Comparison of ENCODE assay signal across 8 cellular contexts in the genomic region with DNA sequence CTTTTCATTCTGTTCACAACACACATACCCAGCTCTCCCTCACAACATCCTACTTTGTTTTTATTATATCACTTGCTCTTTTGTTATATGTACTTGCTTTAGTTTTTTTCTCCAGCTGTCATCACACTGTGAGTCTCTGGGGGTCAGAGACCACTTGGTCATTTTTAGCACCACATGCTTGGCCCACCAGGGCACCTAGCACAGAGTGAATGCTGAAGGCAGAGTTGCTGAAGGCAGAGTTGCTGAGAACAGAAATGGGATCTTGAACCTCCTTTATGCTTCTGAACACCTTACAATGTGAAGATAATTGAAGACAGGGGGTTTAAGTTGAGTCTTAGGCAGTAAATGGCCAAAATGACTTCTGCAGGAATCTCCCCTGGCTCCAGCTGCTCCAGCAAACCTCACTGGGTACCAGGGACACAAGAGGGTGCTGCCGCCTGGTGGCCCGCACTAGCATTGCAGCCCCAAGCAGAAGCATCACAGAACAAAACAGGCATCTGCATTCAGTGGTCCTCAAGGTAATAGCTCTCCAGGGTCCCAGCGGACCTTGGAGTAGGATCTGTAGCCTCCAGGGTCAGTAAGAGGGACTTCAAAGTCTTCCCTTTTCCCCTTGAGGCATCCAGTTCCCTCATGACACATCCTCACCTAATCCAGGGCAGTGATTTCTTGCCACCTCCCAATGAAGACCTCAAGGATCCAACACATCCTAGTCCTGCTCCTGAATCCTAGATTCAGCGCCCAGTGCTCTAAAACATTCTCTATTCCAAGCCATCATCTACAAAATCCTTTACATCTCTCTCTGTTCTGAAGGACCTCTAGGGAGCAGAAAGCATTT.
A peak's percentile ranks its signal among the peaks of the same experiment; 100 is the strongest.
DNase-seq lines count a peak whose midpoint lies in the region; ATAC-seq and TF ChIP-seq lines count a peak whose summit lies in the region.
"Had no signal": no experiment of that assay in that cellular context is flagged by ENCODE, and none has a peak within 500 bp of the region (broad histone marks: within the 10 kb centered on the region; RNA-seq: fewer than 3 reads in every experiment).

No MANE protein-coding gene starts in this region.

- H3K9ac ChIP-seq in DND-41 (ENCODE audit: low read depth, low read length), result no peak overlapping the region

- H3K36me3 ChIP-seq in DND-41 (ENCODE audit: insufficient read depth, low read length) (no peaks in the 10 kb centered on the region), GM23338 (ENCODE audit: insufficient read depth) (peaks cover 6% of the 10 kb centered on the region; the same call in 1 of the 2 replicates)
- H3K36me3 ChIP-seq: SJSA1 had no signal

- H3K27ac Mint-ChIP-seq in GM23338, result no peak overlapping the region
- H3K27ac Mint-ChIP-seq in activated CD8-positive, alpha-beta memory T cell treated with anti-CD3 and anti-CD28 coated beads, Interleukin-2, amount 10 ng/mL, durations not matched to agents 7 days and 5 days, result no peak overlapping the region

- DNase-seq in DND-41 (peak; percentile 42), GM23338 (ENCODE audit: low spot score) (peak; percentile 25), SW480 (ENCODE audit: low spot score) (peak; percentile 2), left lobe of liver (ENCODE audit: low spot score) (no peak), NCI-H2227 (lab: John Stamatoyannopoulos, UW; ENCODE audit: unreplicated experiment) (no peak)
- DNase-seq in activated CD8-positive, alpha-beta memory T cell treated with anti-CD3 and anti-CD28 coated beads, Interleukin-2, amount 10 ng/mL, durations not matched to agents 7 days and 5 days, result no peak

- no peaks in the 10 kb centered on the region for H3F3A ChIP-seq in GM23338 (replicated peaks; ENCODE audit: low read depth)

- no peaks in the 10 kb centered on the region for H3K27me3 Mint-ChIP-seq in GM23338 (ENCODE audit: insufficient read depth, low read depth, poor library complexity)
- H3K27me3 Mint-ChIP-seq in activated CD8-positive, alpha-beta memory T cell treated with anti-CD3 and anti-CD28 coated beads, Interleukin-2, amount 10 ng/mL, durations not matched to agents 7 days and 5 days, result no peaks in the 10 kb centered on the region

- CTCF ChIA-PET in activated CD8-positive, alpha-beta memory T cell treated with anti-CD3 and anti-CD28 coated beads, Interleukin-2, amount 10 ng/mL, durations not matched to agents 7 days and 5 days (lab: Charles Lee), result interaction anchor here (0.6 kb wide), 1 partner anchor 11 kb away, joined by 3 read pairs; no protein-coding TSS in a partner anchor

- H3K4me1 ChIP-seq in DND-41 (ENCODE audit: insufficient read depth, low read length) (no peaks in the 10 kb centered on the region), GM23338 (ENCODE audit: insufficient read depth) (no peaks in the 10 kb centered on the region)
- H3K4me1 ChIP-seq: SJSA1 had no signal

- H3K4me2 ChIP-seq in DND-41 (ENCODE audit: insufficient read depth, low read length) (no peak overlapping the region), GM23338 (no peak overlapping the region)

- H3K27ac ChIP-seq in DND-41 (ENCODE audit: low read length) (no peak overlapping the region), GM23338 (ENCODE audit: low read depth) (no peak overlapping the region)
- H3K27ac ChIP-seq: SJSA1 had no signal

- H2AFZ ChIP-seq in DND-41 (ENCODE audit: low read depth, low read length) (no peak overlapping the region), GM23338 (no peak overlapping the region)

- no peaks in the 10 kb centered on the region for H3K9me3 ChIP-seq in DND-41 (ENCODE audit: insufficient read depth, low read length, severe bottlenecking)

- no peaks in the 10 kb centered on the region for H4K20me1 ChIP-seq in DND-41 (ENCODE audit: insufficient read depth, low read length)
- H4K20me1 ChIP-seq in GM23338 (replicated peaks; ENCODE audit: insufficient read depth), result no peaks in the 10 kb centered on the region

- H3K4me3 Mint-ChIP-seq in GM23338, result no peak overlapping the region
- no peak overlapping the region for H3K4me3 Mint-ChIP-seq in activated CD8-positive, alpha-beta memory T cell treated with anti-CD3 and anti-CD28 coated beads, Interleukin-2, amount 10 ng/mL, durations not matched to agents 7 days and 5 days

- H3K79me2 ChIP-seq in DND-41 (ENCODE audit: insufficient read depth, low read length), result no peaks in the 10 kb centered on the region
- no peaks in the 10 kb centered on the region for H3K79me2 ChIP-seq in GM23338 (replicated peaks; ENCODE audit: insufficient read depth)

- peak; percentile 84 for TF ChIP-seq CTCF in DND-41 (IDR thresholded peaks at IDR 0.05; ENCODE audit: borderline replicate concordance, extremely low read depth, low read length, poor library complexity, severe bottlenecking)
- peak; percentile 39 to 51; a peak in 3 of 4 replicates for TF ChIP-seq CTCF in GM23338 (conservative IDR thresholded peaks at IDR 0.05; ENCODE audit: low read depth in 2 of 2)

- no peak overlapping the region for H3K4me3 ChIP-seq in DND-41 (ENCODE audit: low read depth in 1 of 2, low read length in 2 of 2)
- H3K4me3 ChIP-seq in GM23338, result no peak overlapping the region
- H3K4me3 ChIP-seq: SJSA1 had no signal

- peaks cover 85% of the 10 kb centered on the region for H3K9me3 Mint-ChIP-seq in GM23338
- peaks cover 13% of the 10 kb centered on the region for H3K9me3 Mint-ChIP-seq in activated CD8-positive, alpha-beta memory T cell treated with anti-CD3 and anti-CD28 coated beads, Interleukin-2, amount 10 ng/mL, durations not matched to agents 7 days and 5 days (ENCODE audit: low read depth)

- H3K36me3 Mint-ChIP-seq in GM23338 (ENCODE audit: low read depth), result peaks cover 32% of the 10 kb centered on the region; the same call in 2 of the 3 replicates
- H3K36me3 Mint-ChIP-seq in activated CD8-positive, alpha-beta memory T cell treated with anti-CD3 and anti-CD28 coated beads, Interleukin-2, amount 10 ng/mL, durations not matched to agents 7 days and 5 days, result no peaks in the 10 kb centered on the region

- H3K9me2 ChIP-seq in GM23338 (ENCODE audit: insufficient read depth), result no peaks in the 10 kb centered on the region

- ATAC-seq in DND-41 (ENCODE audit: insufficient read depth, low read depth) (no peak), GM23338 (no peak), left lobe of liver (peak; percentile 97), GM19467 (IDR thresholded peaks at IDR 0.05; ENCODE audit: unreplicated experiment) (no peak)
- no peak for ATAC-seq in activated CD8-positive, alpha-beta memory T cell treated with anti-CD3 and anti-CD28 coated beads, Interleukin-2, amount 10 ng/mL, durations not matched to agents 7 days and 5 days

- no peaks in the 10 kb centered on the region for H3K27me3 ChIP-seq in DND-41 (ENCODE audit: insufficient read depth, low read length, poor library complexity)
- H3K27me3 ChIP-seq in GM23338 (ENCODE audit: insufficient read depth), result no peaks in the 10 kb centered on the region
- H3K27me3 ChIP-seq: SJSA1 had no signal

- H3K4me1 Mint-ChIP-seq in GM23338, result no peaks in the 10 kb centered on the region
- no peaks in the 10 kb centered on the region for H3K4me1 Mint-ChIP-seq in activated CD8-positive, alpha-beta memory T cell treated with anti-CD3 and anti-CD28 coated beads, Interleukin-2, amount 10 ng/mL, durations not matched to agents 7 days and 5 days

TF ChIP-seq in GM23338, 12 proteins besides CTCF, POLR2A, EP300 and RAD21:
- TF ChIP-seq ZNF331 (CRISPR knock-in tag; IDR thresholded peaks at IDR 0.05; ENCODE audit: low read depth), result no peak
- no peak for TF ChIP-seq JUNB (IDR thresholded peaks at IDR 0.05; ENCODE audit: unreplicated experiment)
TF ChIP-seq in GM23338: peak in this region for 0.

Comparison
In these comparisons a context has a peak if more than half of its experiments do, and no peak if none do; other contexts are left out.
1. DNase-seq: peak in DND-41 (single experiment), GM23338 (single experiment) and SW480 (single experiment); none in left lobe of liver (single experiment), NCI-H2227 (single experiment) and activated CD8-positive, alpha-beta memory T cell treated with anti-CD3 and anti-CD28 coated beads, Interleukin-2, amount 10 ng/mL, durations not matched to agents 7 days and 5 days (single experiment).